In the genomic region with DNA sequence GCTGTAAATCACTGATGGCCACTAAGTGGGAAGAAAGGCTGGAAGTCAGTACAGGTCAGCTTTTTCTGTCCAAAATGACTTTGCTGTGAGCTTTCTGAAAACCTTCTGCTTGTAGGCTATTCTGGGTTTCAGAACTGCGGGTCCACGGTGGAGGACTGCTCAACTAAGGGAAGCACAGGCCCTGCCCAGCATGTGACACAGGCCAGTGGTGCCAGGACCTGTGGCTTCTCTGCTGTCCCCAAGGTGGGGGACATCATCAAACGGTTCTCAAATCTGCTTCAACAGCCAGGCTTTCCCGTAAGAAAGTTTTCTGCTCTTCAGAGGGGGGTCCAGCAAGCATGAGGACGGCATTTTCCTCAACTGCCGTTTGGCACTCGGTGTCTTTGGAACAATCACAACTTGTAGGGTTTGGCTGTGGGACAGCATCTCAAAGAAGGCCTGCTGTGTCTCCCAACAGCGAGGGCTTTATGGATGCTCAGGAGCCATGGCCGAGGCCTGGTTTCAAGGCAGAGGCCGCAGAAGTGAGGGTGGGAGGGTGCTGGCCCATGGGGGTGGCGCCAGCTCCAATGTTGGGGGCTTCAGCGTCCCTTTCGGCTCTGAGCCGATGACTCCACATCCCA, we compare ENCODE assay signal across 22 cellular contexts. TPM values are rescaled to one million over a fixed set of nuclear protein-coding genes. Genes with fewer than 3 reads are reported as not detected.
DNase-seq lines count a peak whose midpoint lies in the region; ATAC-seq, FAIRE-seq and TF ChIP-seq lines count a peak whose summit lies in the region.
"Had no signal": no experiment of that assay in that cellular context is flagged by ENCODE, and none has a peak within 500 bp of the region (broad histone marks: within the 10 kb centered on the region; RNA-seq: fewer than 3 reads in every experiment).

No MANE protein-coding gene starts in this region.

- H3K4me3 Mint-ChIP-seq in IgD-negative memory B cell, result peak overlapping the region in 1 of 4 donors; percentile 84

- peak overlapping the region in 1 of 2 experiments; percentile 61; a peak in 2 of 4 replicates for H3K9ac ChIP-seq in K562 (ENCODE audit: insufficient read depth in 1 of 2, low read depth in 2 of 2, low read length in 2 of 2)
- peak overlapping the region; percentile 53 for H3K9ac ChIP-seq in mesenchymal stem cell (ENCODE audit: low read length)
- peak overlapping the region; percentile 18 for H3K9ac ChIP-seq in skeletal muscle satellite cell (ENCODE audit: low read depth, low read length)

- no peak overlapping the region for H3K4me2 ChIP-seq in K562 (ENCODE audit: insufficient read depth, low read length)
- no peak overlapping the region for H3K4me2 ChIP-seq in mesenchymal stem cell (ENCODE audit: low read length, poor library complexity, severe bottlenecking)
- peak overlapping the region; percentile 28 for H3K4me2 ChIP-seq in skeletal muscle satellite cell (ENCODE audit: low read length)

- H3K4ac ChIP-seq in mesenchymal stem cell (ENCODE audit: low read depth in 1 of 2, low read length in 2 of 2), result no peak overlapping the region

- H3K23ac ChIP-seq in mesenchymal stem cell (ENCODE audit: low read length in 2 of 2), result no peak overlapping the region

- TF ChIP-seq EP300 in K562 (IDR thresholded peaks at IDR 0.05; ENCODE audit: low read length), result no peak

- FAIRE-seq in K562 (lab: Jason Lieb, UNC), result no peak
- FAIRE-seq: urothelium cell line had no signal

- H3K4me3 ChIP-seq in K562 (no peak overlapping the region), mesenchymal stem cell (ENCODE audit: insufficient read depth in 1 of 2, low read depth in 1 of 2, low read length in 2 of 2) (no peak overlapping the region), skeletal muscle satellite cell (ENCODE audit: low read length) (no peak overlapping the region)
- H3K4me3 ChIP-seq: cardiac muscle cell, HAP-1, ovary had no signal

- peak overlapping the region in 2 of 3 donors; percentile 19 to 94 for H3K27ac Mint-ChIP-seq in IgD-negative memory B cell

- WGBS in K562 (ENCODE audit: insufficient coverage, low coverage, missing lambda C conversion rate), result 91% methylated on average over 10 of the region's 14 CpGs
- WGBS in mesenchymal stem cell, result 93% methylated on average over 14 of the region's 14 CpGs

- no peaks in the 10 kb centered on the region for H3K79me1 ChIP-seq in mesenchymal stem cell (replicated peaks; ENCODE audit: low read length, poor library complexity, severe bottlenecking)

- no peak overlapping the region for H2AK5ac ChIP-seq in mesenchymal stem cell (ENCODE audit: low read length, severe bottlenecking)

- POLR2A ChIA-PET in K562 (lab: Yijun Ruan, JAX), result interaction anchor here (1.2 kb wide), 2 partner anchors 8 to 14 kb away, joined by 4 to 5 read pairs; no protein-coding TSS in a partner anchor

- H3K4me1 ChIP-seq in K562 (replicated peaks in 1 of 2; ENCODE audit: control insufficient read depth in 2 of 2, insufficient read depth in 2 of 2, low read length in 2 of 2) (peaks cover 14 to 34% of the 10 kb centered on the region in 2 experiments), mesenchymal stem cell (ENCODE audit: control insufficient read depth, insufficient read depth, low read depth, low read length) (peaks cover 27% of the 10 kb centered on the region), skeletal muscle satellite cell (ENCODE audit: control insufficient read depth, insufficient read depth, low read length) (peaks cover 47% of the 10 kb centered on the region)

- no peak for TF ChIP-seq RAD21 in K562 (CRISPR knock-in tag; conservative IDR thresholded peaks at IDR 0.05 in 1 of 2, IDR thresholded peaks at IDR 0.05 in 1 of 2)

- H2AFZ ChIP-seq in K562 (ENCODE audit: low read depth, low read length) (no peak overlapping the region), mesenchymal stem cell (ENCODE audit: low read depth, low read length) (no peak overlapping the region)

- H3K27ac ChIP-seq in K562 (ENCODE audit: extremely low read depth, low read depth, low read length), result no peak overlapping the region
- no peak overlapping the region for H3K27ac ChIP-seq in mesenchymal stem cell (ENCODE audit: low read length, poor library complexity, severe bottlenecking)
- H3K27ac ChIP-seq: ovary had no signal

- TF ChIP-seq CTCF in K562 (IDR thresholded peaks at IDR 0.05 in 2 of 3, conservative IDR thresholded peaks at IDR 0.05 in 1 of 3; ENCODE audit: insufficient read depth in 2 of 3, low read depth in 1 of 3, low read length in 3 of 3), result no peak

- no peaks in the 10 kb centered on the region for H3K9me1 ChIP-seq in K562 (ENCODE audit: control insufficient read depth, insufficient read depth, low read length)

- TF ChIP-seq POLR2A in K562 (conservative IDR thresholded peaks at IDR 0.05), result no peak

- no peak overlapping the region for H2BK120ac ChIP-seq in mesenchymal stem cell (ENCODE audit: low read depth, low read length)

- H3K4me1 Mint-ChIP-seq in IgD-negative memory B cell, result peaks cover 32 to 46% (median 43%) of the 10 kb centered on the region in 3 donors

- no peak overlapping the region for H4K91ac ChIP-seq in mesenchymal stem cell (ENCODE audit: low read length)

- ATAC-seq in K562, result no peak
- no peak for ATAC-seq in GM19351 (IDR thresholded peaks at IDR 0.05; ENCODE audit: unreplicated experiment)
- ATAC-seq in GM18873 (IDR thresholded peaks at IDR 0.05; ENCODE audit: low FRiP score, unreplicated experiment), result no peak
- ATAC-seq: sciatic nerve, SK-N-SH treated with all-trans-retinoic acid at 6 μM for 48 hours had no signal

- peaks cover 26% of the 10 kb centered on the region for H4K20me1 ChIP-seq in K562 (replicated peaks; ENCODE audit: control insufficient read depth, insufficient read depth, low read length)

- intact Hi-C loops in K562 (cut with micrococcal nuclease), result no loop called here

- H2BK5ac ChIP-seq in mesenchymal stem cell (ENCODE audit: low read depth, low read length, poor library complexity, severe bottlenecking), result no peak overlapping the region

- H3K36me3 Mint-ChIP-seq in IgD-negative memory B cell, result peaks cover 6% of the 10 kb centered on the region

- H2BK12ac ChIP-seq in mesenchymal stem cell (ENCODE audit: low read length in 2 of 2), result no peak overlapping the region

- H3K36me3 ChIP-seq in K562 (ENCODE audit: control insufficient read depth, insufficient read depth, low read length), result peaks cover 72% of the 10 kb centered on the region; the same call in 2 of the 3 replicates
- H3K36me3 ChIP-seq in mesenchymal stem cell (ENCODE audit: control insufficient read depth in 1 of 2, insufficient read depth in 2 of 2, low read depth in 1 of 2, low read length in 2 of 2), result peaks cover 4 to 50% of the 10 kb centered on the region in 2 experiments
- H3K36me3 ChIP-seq in skeletal muscle satellite cell (ENCODE audit: insufficient read depth, low read length), result peaks cover 3% of the 10 kb centered on the region
- H3K36me3 ChIP-seq: cardiac muscle cell, ovary had no signal

- peaks cover 89% of the 10 kb centered on the region for H3K79me2 ChIP-seq in K562 (ENCODE audit: control insufficient read depth, insufficient read depth, low read length)

- BruUV-seq in K562 (replicated peaks; lab: Mats Ljungman, UMichigan), result no TSS peak

- H2BK15ac ChIP-seq in mesenchymal stem cell (ENCODE audit: low read depth, poor library complexity, severe bottlenecking), result no peak overlapping the region

- H3K9me3 ChIP-seq in K562 (replicated peaks; ENCODE audit: control insufficient read depth, insufficient read depth, low read depth, low read length) (no peaks in the 10 kb centered on the region), mesenchymal stem cell (ENCODE audit: control insufficient read depth, low read length) (no peaks in the 10 kb centered on the region), skeletal muscle satellite cell (replicated peaks; ENCODE audit: low read length) (no peaks in the 10 kb centered on the region)
- H3K9me3 ChIP-seq: HAP-1, ovary had no signal

- no peak overlapping the region for H4K8ac ChIP-seq in mesenchymal stem cell (ENCODE audit: low read length)

- CTCF ChIA-PET in K562 (lab: Yijun Ruan, JAX; ENCODE audit: low intra/inter-chr PET ratio), result no interaction called here

- no peaks in the 10 kb centered on the region for H3K9me3 Mint-ChIP-seq in IgD-negative memory B cell
- H3K9me3 Mint-ChIP-seq: CD4-positive, alpha-beta memory T cell; naive B cell had no signal

- no peaks in the 10 kb centered on the region for H3K27me3 Mint-ChIP-seq in IgD-negative memory B cell
- H3K27me3 Mint-ChIP-seq: CD4-positive, alpha-beta memory T cell; naive B cell had no signal

- H3K27me3 ChIP-seq in K562 (ENCODE audit: control insufficient read depth in 2 of 2, insufficient read depth in 2 of 2, low read length in 2 of 2) (no peaks in the 10 kb centered on the region), mesenchymal stem cell (ENCODE audit: control insufficient read depth in 1 of 2, insufficient read depth in 1 of 2, low read length in 2 of 2) (no peaks in the 10 kb centered on the region), skeletal muscle satellite cell (ENCODE audit: control insufficient read depth, insufficient read depth, low read length) (no peaks in the 10 kb centered on the region)
- H3K27me3 ChIP-seq: cardiac muscle cell, ovary had no signal

- H3K14ac ChIP-seq in mesenchymal stem cell (ENCODE audit: low read length in 2 of 2), result no peak overlapping the region

- in situ Hi-C loops in K562 (cut with MboI), result no loop called here

- H3K18ac ChIP-seq in mesenchymal stem cell (ENCODE audit: low read depth in 1 of 2, low read length in 2 of 2), result no peak overlapping the region

- DNase-seq in K562 (ENCODE audit: extremely low read depth in 1 of 4, low spot score in 3 of 4) (no peak), mesenchymal stem cell (no peak), cerebellar cortex (ENCODE audit: low spot score) (no peak)
- DNase-seq: activated CD8-positive, alpha-beta memory T cell treated with anti-CD3 and anti-CD28 coated beads, Interleukin-2, amount 50 U/mL, for 4 hours; activated effector memory CD4-positive, alpha-beta T cell treated with Interleukin-2 at 50 U/mL for 16 hours; CD4-positive, alpha-beta memory T cell; DMS153; GDM1; mammary epithelial cell; naive B cell; NCI-H1694; NCI-H748 treated with DMSO at 0.1 percent for 48 hours; ovary had no signal

RNA-seq across cellular contexts. Expression of a gene that starts 3.8 kb away (rescaled TPM):
- polyA plus RNA-seq in IgD-negative memory B cell (44.2 TPM), K562 (2011; rRNA removed) (44.5 and 67.3 TPM in 2 replicates), K562 (2014; fragmentation: Illumina TruSeq; extraction: Trizol) (72.3 and 101 TPM in 2 replicates), K562 (2014; fragmentation: Nextera tagmentation; extraction: Ambion mirVana) (1 to 10 TPM; 1.4 to 4.8 TPM), K562 (2014; rRNA removed) (87.3 and 89.9 TPM in 2 replicates)
- total RNA-seq in K562 (2011; cell fraction: chromatin; rRNA removed; ENCODE audit: low replicate concordance), result 53.5 and 114 TPM in 2 replicates
- 73.2 and 78.7 TPM in 2 replicates for total RNA-seq in K562 (2011; cell fraction: nucleolus; rRNA removed)
- 57.0 and 59.8 TPM in 2 replicates for total RNA-seq in K562 (2011; cell fraction: nucleoplasm; rRNA removed)
- total RNA-seq in K562 (2014; rRNA removed) (73.2 and 106 TPM in 2 replicates), K562 (2014; rRNA removed; fragmentation: Illumina TruSeq; extraction: Trizol) (16.2 and 18.1 TPM in 2 replicates), K562 (2015; rRNA removed; fragmentation: Illumina TruSeq; extraction: Trizol) (49.9 and 50.8 TPM in 2 replicates), K562 (2021) (106 and 110 TPM in 2 replicates)
- 73.0 and 146 TPM in 2 replicates for polyA plus RNA-seq in K562 (2011; cell fraction: cytosol; rRNA removed)
- 65.8 and 104 TPM in 2 replicates for polyA plus RNA-seq in K562 (2011; cell fraction: nucleus; rRNA removed)
- polyA plus RNA-seq in K562 (2012), result 77.3 and 87.1 TPM in 2 replicates
- 10.3 and 19.1 TPM in 2 replicates for polyA minus RNA-seq in K562 (2011; rRNA and poly(A)+ RNA removed)
- polyA minus RNA-seq in K562 (2011; cell fraction: cytosol; rRNA and poly(A)+ RNA removed), result 38.4 and 40.7 TPM in 2 replicates
- 17.5 and 20.0 TPM in 2 replicates for polyA minus RNA-seq in K562 (2011; cell fraction: nucleus; rRNA and poly(A)+ RNA removed)
- 51.4 TPM for polyA plus RNA-seq in mesenchymal stem cell (2013, experiment 1 of 2)
- polyA plus RNA-seq in mesenchymal stem cell (2013, experiment 2 of 2), result 49.6 TPM
- 48.7 and 53.1 TPM in 2 replicates for total RNA-seq in skeletal muscle satellite cell (2012; rRNA removed)

RNA-seq across cellular contexts. Expression of a gene that starts 6.1 kb away (rescaled TPM):
- polyA plus RNA-seq in IgD-negative memory B cell (54.4 TPM), K562 (2011; rRNA removed) (96.1 and 122 TPM in 2 replicates), K562 (2014; fragmentation: Illumina TruSeq; extraction: Trizol) (77.3 and 106 TPM in 2 replicates), K562 (2014; fragmentation: Nextera tagmentation; extraction: Ambion mirVana) (1 to 10 TPM; 1.3 to 2.0 TPM), K562 (2014; rRNA removed) (174 and 181 TPM in 2 replicates)
- 161 and 433 TPM in 2 replicates for total RNA-seq in K562 (2011; cell fraction: chromatin; rRNA removed; ENCODE audit: low replicate concordance)
- total RNA-seq in K562 (2011; cell fraction: nucleolus; rRNA removed), result 163 and 178 TPM in 2 replicates
- total RNA-seq in K562 (2011; cell fraction: nucleoplasm; rRNA removed), result 128 and 148 TPM in 2 replicates
- total RNA-seq in K562 (2014; rRNA removed) (255 and 325 TPM in 2 replicates), K562 (2014; rRNA removed; fragmentation: Illumina TruSeq; extraction: Trizol) (43.6 and 58.2 TPM in 2 replicates), K562 (2015; rRNA removed; fragmentation: Illumina TruSeq; extraction: Trizol) (97.6 and 106 TPM in 2 replicates), K562 (2021) (193 and 203 TPM in 2 replicates)
- 93.4 and 185 TPM in 2 replicates for polyA plus RNA-seq in K562 (2011; cell fraction: cytosol; rRNA removed)
- 299 and 377 TPM in 2 replicates for polyA plus RNA-seq in K562 (2011; cell fraction: nucleus; rRNA removed)
- 128 and 152 TPM in 2 replicates for polyA plus RNA-seq in K562 (2012)
- polyA minus RNA-seq in K562 (2011; rRNA and poly(A)+ RNA removed), result 65.6 and 91.6 TPM in 2 replicates
- 90.0 and 90.6 TPM in 2 replicates for polyA minus RNA-seq in K562 (2011; cell fraction: cytosol; rRNA and poly(A)+ RNA removed)
- 35.1 and 68.2 TPM in 2 replicates for polyA minus RNA-seq in K562 (2011; cell fraction: nucleus; rRNA and poly(A)+ RNA removed)
- 30.9 TPM for polyA plus RNA-seq in mesenchymal stem cell (2013, experiment 1 of 2)
- polyA plus RNA-seq in mesenchymal stem cell (2013, experiment 2 of 2), result 31.0 TPM
- 144 and 150 TPM in 2 replicates for total RNA-seq in skeletal muscle satellite cell (2012; rRNA removed)

RNA-seq across cellular contexts. Expression of a gene that starts 39.4 kb away (rescaled TPM):
- polyA plus RNA-seq in IgD-negative memory B cell (86.9 TPM), K562 (2011; rRNA removed) (127 and 145 TPM in 2 replicates), K562 (2014; fragmentation: Illumina TruSeq; extraction: Trizol) (215 and 268 TPM in 2 replicates), K562 (2014; fragmentation: Nextera tagmentation; extraction: Ambion mirVana) (1 to 10 TPM; 2.3 to 3.6 TPM), K562 (2014; rRNA removed) (165 and 173 TPM in 2 replicates)
- total RNA-seq in K562 (2011; cell fraction: chromatin; rRNA removed; ENCODE audit: low replicate concordance), result 117 and 251 TPM in 2 replicates
- 298 and 302 TPM in 2 replicates for total RNA-seq in K562 (2011; cell fraction: nucleolus; rRNA removed)
- total RNA-seq in K562 (2011; cell fraction: nucleoplasm; rRNA removed), result 179 and 217 TPM in 2 replicates
- total RNA-seq in K562 (2014; rRNA removed) (161 and 172 TPM in 2 replicates), K562 (2014; rRNA removed; fragmentation: Illumina TruSeq; extraction: Trizol) (58.6 and 93.5 TPM in 2 replicates), K562 (2015; rRNA removed; fragmentation: Illumina TruSeq; extraction: Trizol) (87.1 and 91.3 TPM in 2 replicates), K562 (2021) (149 and 152 TPM in 2 replicates)
- 193 and 267 TPM in 2 replicates for polyA plus RNA-seq in K562 (2011; cell fraction: cytosol; rRNA removed)
- 120 and 140 TPM in 2 replicates for polyA plus RNA-seq in K562 (2011; cell fraction: nucleus; rRNA removed)
- polyA plus RNA-seq in K562 (2012), result 107 and 221 TPM in 2 replicates
- 62.5 and 83.9 TPM in 2 replicates for polyA minus RNA-seq in K562 (2011; rRNA and poly(A)+ RNA removed)
- 76.8 and 77.8 TPM in 2 replicates for polyA minus RNA-seq in K562 (2011; cell fraction: cytosol; rRNA and poly(A)+ RNA removed)
- 36.1 and 44.7 TPM in 2 replicates for polyA minus RNA-seq in K562 (2011; cell fraction: nucleus; rRNA and poly(A)+ RNA removed)
- 26.4 TPM for polyA plus RNA-seq in mesenchymal stem cell (2013, experiment 1 of 2)
- 29.3 TPM for polyA plus RNA-seq in mesenchymal stem cell (2013, experiment 2 of 2)
- total RNA-seq in skeletal muscle satellite cell (2012; rRNA removed), result 29.4 and 34.3 TPM in 2 replicates

RNA-seq across cellular contexts. Expression of a gene that starts 40.4 kb away (rescaled TPM):
- polyA plus RNA-seq in IgD-negative memory B cell, result 4.7 TPM
- total RNA-seq in K562 (2011; cell fraction: chromatin; rRNA removed; ENCODE audit: low replicate concordance), result 3.7 and 5.4 TPM in 2 replicates
- 2.8 and 2.9 TPM in 2 replicates for total RNA-seq in K562 (2011; cell fraction: nucleolus; rRNA removed)
- total RNA-seq in K562 (2011; cell fraction: nucleoplasm; rRNA removed), result 3.2 and 4.7 TPM in 2 replicates
- 1.2 and 1.5 TPM in 2 replicates for total RNA-seq in K562 (2014; rRNA removed)
- 1.0 and 1.4 TPM in 2 replicates for total RNA-seq in K562 (2014; rRNA removed; fragmentation: Illumina TruSeq; extraction: Trizol)
- total RNA-seq in K562 (2015; rRNA removed; fragmentation: Illumina TruSeq; extraction: Trizol), result 1.1 and 1.3 TPM in 2 replicates
- total RNA-seq in K562 (2021), result 1.3 and 1.8 TPM in 2 replicates
- 1.3 and 1.5 TPM in 2 replicates for polyA plus RNA-seq in K562 (2011; rRNA removed)
- 0.78 and 1.0 TPM in 2 replicates for polyA plus RNA-seq in K562 (2011; cell fraction: cytosol; rRNA removed)
- polyA plus RNA-seq in K562 (2011; cell fraction: nucleus; rRNA removed), result 1.5 and 2.0 TPM in 2 replicates
- 0.64 and 1.4 TPM in 2 replicates for polyA plus RNA-seq in K562 (2012)
- polyA plus RNA-seq in K562 (2014; fragmentation: Illumina TruSeq; extraction: Trizol), result 0.89 and 1.0 TPM in 2 replicates
- polyA plus RNA-seq in K562 (2014; fragmentation: Nextera tagmentation; extraction: Ambion mirVana), result under 1 TPM; 0.07 to 0.31 TPM
- 1.1 and 1.4 TPM in 2 replicates for polyA plus RNA-seq in K562 (2014; rRNA removed)
- polyA minus RNA-seq in K562 (2011; rRNA and poly(A)+ RNA removed), result 2.5 and 3.2 TPM in 2 replicates
- 0.64 and 1.5 TPM in 2 replicates for polyA minus RNA-seq in K562 (2011; cell fraction: cytosol; rRNA and poly(A)+ RNA removed)
- polyA minus RNA-seq in K562 (2011; cell fraction: nucleus; rRNA and poly(A)+ RNA removed), result 0.81 and 1.3 TPM in 2 replicates
- polyA plus RNA-seq in mesenchymal stem cell (2013, experiment 1 of 2), result 2.2 TPM
- polyA plus RNA-seq in mesenchymal stem cell (2013, experiment 2 of 2), result 2.3 TPM
- total RNA-seq in skeletal muscle satellite cell (2012; rRNA removed), result 1.1 and 1.3 TPM in 2 replicates

RNA-seq across cellular contexts. Expression of a gene that starts 58.1 kb away (rescaled TPM):
- 0.64 TPM for polyA plus RNA-seq in IgD-negative memory B cell
- 5.2 and 12.7 TPM in 2 replicates for total RNA-seq in K562 (2011; cell fraction: chromatin; rRNA removed; ENCODE audit: low replicate concordance)
- 5.7 and 6.5 TPM in 2 replicates for total RNA-seq in K562 (2011; cell fraction: nucleolus; rRNA removed)
- 4.3 and 5.3 TPM in 2 replicates for total RNA-seq in K562 (2011; cell fraction: nucleoplasm; rRNA removed)
- total RNA-seq in K562 (2014; rRNA removed), result 2.2 and 3.3 TPM in 2 replicates
- 2.3 TPM in 2 replicates for total RNA-seq in K562 (2014; rRNA removed; fragmentation: Illumina TruSeq; extraction: Trizol)
- total RNA-seq in K562 (2015; rRNA removed; fragmentation: Illumina TruSeq; extraction: Trizol), result 2.9 and 3.3 TPM in 2 replicates
- 12.0 and 12.8 TPM in 2 replicates for total RNA-seq in K562 (2021)
- 7.3 and 12.0 TPM in 2 replicates for polyA plus RNA-seq in K562 (2011; rRNA removed)
- polyA plus RNA-seq in K562 (2011; cell fraction: cytosol; rRNA removed), result 8.0 and 16.3 TPM in 2 replicates
- polyA plus RNA-seq in K562 (2011; cell fraction: nucleus; rRNA removed), result 10.3 and 10.5 TPM in 2 replicates
- polyA plus RNA-seq in K562 (2012), result 5.1 and 7.3 TPM in 2 replicates
- 3.8 and 4.9 TPM in 2 replicates for polyA plus RNA-seq in K562 (2014; fragmentation: Illumina TruSeq; extraction: Trizol)
- under 1 TPM; 0.11 to 0.18 TPM for polyA plus RNA-seq in K562 (2014; fragmentation: Nextera tagmentation; extraction: Ambion mirVana)
- polyA plus RNA-seq in K562 (2014; rRNA removed), result 4.7 and 6.0 TPM in 2 replicates
- 10.2 and 11.4 TPM in 2 replicates for polyA minus RNA-seq in K562 (2011; rRNA and poly(A)+ RNA removed)
- polyA minus RNA-seq in K562 (2011; cell fraction: cytosol; rRNA and poly(A)+ RNA removed), result 8.0 and 8.7 TPM in 2 replicates
- 1.8 and 2.6 TPM in 2 replicates for polyA minus RNA-seq in K562 (2011; cell fraction: nucleus; rRNA and poly(A)+ RNA removed)
- polyA plus RNA-seq in mesenchymal stem cell (2013, experiment 1 of 2), result 1.3 TPM
- polyA plus RNA-seq in mesenchymal stem cell (2013, experiment 2 of 2), result 0.95 TPM
- total RNA-seq in skeletal muscle satellite cell (2012; rRNA removed), result 1.7 and 2.0 TPM in 2 replicates
- total RNA-seq: CD4-positive, alpha-beta memory T cell had no signal
- polyA plus RNA-seq: CD4-positive, alpha-beta memory T cell had no signal
